30 cellular contexts compared by ENCODE assay signal in genomic region chr9:21385131-21385665, GRCh38. TPM values are rescaled to one million over a fixed set of nuclear protein-coding genes. Genes with fewer than 3 reads are reported as not detected.
DNase-seq lines count a peak whose midpoint lies in the region; ATAC-seq, FAIRE-seq and TF ChIP-seq lines count a peak whose summit lies in the region.
"Had no signal": no experiment of that assay in that cellular context is flagged by ENCODE, and none has a peak within 500 bp of the region (broad histone marks: within the 10 kb centered on the region; RNA-seq: fewer than 3 reads in every experiment).

Gene IFNA2, minus strand, starts transcription at chr9:21385398. Its CDS starts 69 bp downstream, at chr9:21385329.

- H2BK5ac ChIP-seq in H1 (ENCODE audit: low read depth, low read length) = no peak within 1 kb of the TSS

- H3K79me2 ChIP-seq in H1 (ENCODE audit: control insufficient read depth in 1 of 2, insufficient read depth in 2 of 2, low read length in 2 of 2) = no peaks in the 10 kb centered on the region
- no peaks in the 10 kb centered on the region for H3K79me2 ChIP-seq in PC-9 (ENCODE audit: low read depth)

- H2AK5ac ChIP-seq in H1 (ENCODE audit: low read depth, low read length) = no peak within 1 kb of the TSS

- no peak within 1 kb of the TSS for H3K18ac ChIP-seq in H1 (ENCODE audit: extremely low read depth, low read length)

- H3K27ac ChIP-seq in H1 (ENCODE audit: low read depth, low read length) = no peak within 1 kb of the TSS
- no peak within 1 kb of the TSS for H3K27ac ChIP-seq in PC-9
- H3K27ac ChIP-seq: cardiac muscle cell, foreskin keratinocyte, skin epidermis, WERI-Rb-1 had no signal

- H3K79me1 ChIP-seq in H1 (ENCODE audit: low read depth, low read length) = no peaks in the 10 kb centered on the region

- 81% methylated on average over 1 of the region's 1 CpG; no CpG with 5 or more reads in 1 of the 2 experiments for WGBS in H1 (ENCODE audit: extremely low coverage in 1 of 2, insufficient coverage in 1 of 2, insufficient read length in 1 of 2, insufficient replicate concordance in 2 of 2, low coverage in 1 of 2, low lambda C conversion rate in 2 of 2, missing lambda C conversion rate in 1 of 2), 2 experiments

- H3K14ac ChIP-seq in H1 (ENCODE audit: insufficient read length) = no peak within 1 kb of the TSS

- peak; percentile 15 for DNase-seq in GDM1 (lab: John Stamatoyannopoulos, UW)
- DNase-seq in NAMALWA (ENCODE audit: low spot score) = peak; percentile 30
- DNase-seq in H1 (ENCODE audit: low read depth in 1 of 2, low spot score in 2 of 2) = no peak
- no peak for DNase-seq in natural killer cell treated with Interleukin-12 subunit alpha and Interleukin-12 subunit beta and Interleukin-15 and Interleukin-18, amount 100 ng/mL, for 72 hours (ENCODE audit: low spot score)
- no peak for DNase-seq in chondrocyte (ENCODE audit: low spot score)
- DNase-seq in PC-9 = no peak
- DNase-seq: activated CD4-positive, alpha-beta T cell treated with anti-CD3 and anti-CD28 coated beads, Interleukin-2, amount 50 U/mL, for 4 hours; activated gamma-delta T cell treated with Interleukin-2 at 50 U/mL for 16 hours; activated T-cell treated with anti-CD3 and anti-CD28 coated beads for 4 hours; amniotic stem cell; CD4-positive, alpha-beta T cell; DMS153; foreskin keratinocyte; kidney; natural killer cell; NCI-H1105 treated with DMSO at 0.1 percent for 48 hours; NCI-H524; stimulated activated CD4-positive, alpha-beta T cell treated with anti-CD3 and anti-CD28 coated beads, Interleukin-2, amount 100 ng/mL, for 48 hours; T-cell; WERI-Rb-1 had no signal

- no peaks in the 10 kb centered on the region for H3K27me3 ChIP-seq in H1 (replicated peaks in 1 of 4; ENCODE audit: control insufficient read depth in 3 of 4, extremely low read depth in 1 of 4, insufficient read depth in 3 of 4, low read length in 3 of 4)
- no peaks in the 10 kb centered on the region for H3K27me3 ChIP-seq in PC-9 (ENCODE audit: insufficient read depth, low read depth)

- H2AFZ ChIP-seq in H1 (ENCODE audit: low read length) (peak within 1 kb of the TSS; percentile 50; the same call in 1 of the 2 replicates), PC-9 (no peak within 1 kb of the TSS)

- H3K23ac ChIP-seq in H1 (ENCODE audit: insufficient read length) = no peak within 1 kb of the TSS

- no peak within 1 kb of the TSS for H3K27ac Mint-ChIP-seq in natural killer cell treated with Interleukin-12 subunit alpha and Interleukin-12 subunit beta and Interleukin-15 and Interleukin-18, amount 100 ng/mL, for 72 hours
- no peak within 1 kb of the TSS for H3K27ac Mint-ChIP-seq in chondrocyte (ENCODE audit: unreplicated experiment)
- H3K27ac Mint-ChIP-seq: CD4-positive, alpha-beta T cell; natural killer cell; T-cell had no signal

- peak; percentile 33 for ATAC-seq in GM21717 (IDR thresholded peaks at IDR 0.05; ENCODE audit: unreplicated experiment)
- no peak for ATAC-seq in natural killer cell treated with Interleukin-12 subunit alpha and Interleukin-12 subunit beta and Interleukin-15 and Interleukin-18, amount 100 ng/mL, for 72 hours
- ATAC-seq in HG03025 (IDR thresholded peaks at IDR 0.05; ENCODE audit: low FRiP score, unreplicated experiment) = no peak
- ATAC-seq: foreskin keratinocyte, HCT116 had no signal

- no peaks in the 10 kb centered on the region for H3K9me3 Mint-ChIP-seq in natural killer cell treated with Interleukin-12 subunit alpha and Interleukin-12 subunit beta and Interleukin-15 and Interleukin-18, amount 100 ng/mL, for 72 hours
- peaks cover 5% of the 10 kb centered on the region for H3K9me3 Mint-ChIP-seq in chondrocyte (ENCODE audit: low read depth)
- H3K9me3 Mint-ChIP-seq: CD4-positive, alpha-beta T cell; natural killer cell; T-cell had no signal

- H3K4me3 Mint-ChIP-seq in natural killer cell treated with Interleukin-12 subunit alpha and Interleukin-12 subunit beta and Interleukin-15 and Interleukin-18, amount 100 ng/mL, for 72 hours = no peak within 1 kb of the TSS
- H3K4me3 Mint-ChIP-seq in chondrocyte (ENCODE audit: unreplicated experiment) = no peak within 1 kb of the TSS
- H3K4me3 Mint-ChIP-seq: CD4-positive, alpha-beta T cell; natural killer cell had no signal

- BruUV-seq in PC-9 (replicated peaks; lab: Mats Ljungman, UMichigan) = no TSS peak

- H3K4me3 ChIP-seq in H1 (ENCODE audit: extremely low read depth in 1 of 4, insufficient read depth in 2 of 4, low read depth in 3 of 4, low read length in 4 of 4) (no peak within 1 kb of the TSS), PC-9 (no peak within 1 kb of the TSS)
- H3K4me3 ChIP-seq: cardiac muscle cell, skin epidermis had no signal

- H2BK120ac ChIP-seq in H1 (replicated peaks; ENCODE audit: low read depth, low read length) = no peak within 1 kb of the TSS

- H4K8ac ChIP-seq in H1 (ENCODE audit: extremely low read depth, insufficient read depth, low read length) = no peak within 1 kb of the TSS

- H2BK20ac ChIP-seq in H1 (ENCODE audit: low read length) = no peak within 1 kb of the TSS

- no peak for TF ChIP-seq EP300 in H1 (IDR thresholded peaks at IDR 0.05; ENCODE audit: borderline replicate concordance in 1 of 2, low read depth in 2 of 2, low read length in 2 of 2)

- no peak within 1 kb of the TSS for H2BK12ac ChIP-seq in H1 (ENCODE audit: low read depth, low read length)

- H3K4me1 ChIP-seq in H1 (replicated peaks in 1 of 4; ENCODE audit: control insufficient read depth in 3 of 4, insufficient read depth in 4 of 4, low read length in 3 of 4) = peaks cover 3 to 9% (median 5%) of the 10 kb centered on the region in 4 experiments; a peak in 4 of 7 replicates
- peaks cover 6% of the 10 kb centered on the region; the same call in 1 of the 2 replicates for H3K4me1 ChIP-seq in PC-9 (replicated peaks; ENCODE audit: insufficient read depth)
- H3K4me1 ChIP-seq: foreskin keratinocyte had no signal

- TF ChIP-seq CTCF in H1 (IDR thresholded peaks at IDR 0.05; ENCODE audit: control extremely low read depth in 1 of 3, insufficient read depth in 1 of 3, low read depth in 1 of 3, low read length in 3 of 3) (no peak), chondrocyte (IDR thresholded peaks at IDR 0.05) (no peak), PC-9 (conservative IDR thresholded peaks at IDR 0.05) (no peak)

- no peak within 1 kb of the TSS for H3K9ac ChIP-seq in H1 (replicated peaks in 1 of 4; ENCODE audit: extremely low read depth in 1 of 4, low read depth in 3 of 4, low read length in 3 of 4)

- FAIRE-seq in H1 (lab: Jason Lieb, UNC) = no peak

- CTCF ChIA-PET in H1 (lab: Charles Lee; ENCODE audit: partially characterized antibody) (interaction anchor here (2.5 kb wide), 1 partner anchor 10 kb away, joined by 10 read pairs; no protein-coding TSS in a partner anchor), PC-9 (lab: Charles Lee) (no interaction called here)

- intact Hi-C loops in PC-9 (cut with micrococcal nuclease; ENCODE audit: unreplicated experiment) = no loop called here

- H3K23me2 ChIP-seq in H1 (ENCODE audit: low read depth, low read length) = no peaks in the 10 kb centered on the region

- no peak for TF ChIP-seq RAD21 in H1 (IDR thresholded peaks at IDR 0.05 in 1 of 2, conservative IDR thresholded peaks at IDR 0.05 in 1 of 2; ENCODE audit: low read depth in 2 of 2, low read length in 2 of 2)

- no peak within 1 kb of the TSS for H3K56ac ChIP-seq in H1 (replicated peaks; ENCODE audit: insufficient read length, low read depth, low read length)

- H4K91ac ChIP-seq in H1 (replicated peaks; ENCODE audit: insufficient read length, low read length) = no peak within 1 kb of the TSS

- H3K4me1 Mint-ChIP-seq in natural killer cell treated with Interleukin-12 subunit alpha and Interleukin-12 subunit beta and Interleukin-15 and Interleukin-18, amount 100 ng/mL, for 72 hours (ENCODE audit: low read depth in 2 of 2) = peaks cover 12 to 13% of the 10 kb centered on the region in 2 donors
- H3K4me1 Mint-ChIP-seq in chondrocyte (ENCODE audit: low read depth) = peaks cover 6% of the 10 kb centered on the region

- H3K4ac ChIP-seq in H1 (replicated peaks; ENCODE audit: insufficient read length, low read depth, low read length) = no peak within 1 kb of the TSS

- TF ChIP-seq POLR2A in H1 (IDR thresholded peaks at IDR 0.05; ENCODE audit: control extremely low read depth in 1 of 2, low read depth in 2 of 2, low read length in 2 of 2) = no peak

- H2BK15ac ChIP-seq in H1 (ENCODE audit: low read length) = no peak within 1 kb of the TSS

- H4K20me1 ChIP-seq in H1 (replicated peaks in 1 of 2; ENCODE audit: control insufficient read depth in 1 of 2, insufficient read depth in 2 of 2, low read length in 2 of 2) = no peaks in the 10 kb centered on the region
- no peaks in the 10 kb centered on the region for H4K20me1 ChIP-seq in PC-9 (ENCODE audit: insufficient read depth)

- H3K36me3 ChIP-seq in H1 (ENCODE audit: control insufficient read depth in 2 of 4, insufficient read depth in 4 of 4, low read length in 3 of 4) (no peaks in the 10 kb centered on the region), PC-9 (ENCODE audit: low read depth) (no peaks in the 10 kb centered on the region)
- H3K36me3 ChIP-seq: cardiac muscle cell, WERI-Rb-1 had no signal

- H3K9me2 ChIP-seq in PC-9 (ENCODE audit: insufficient read depth) = no peaks in the 10 kb centered on the region

- H3K27me3 Mint-ChIP-seq in natural killer cell treated with Interleukin-12 subunit alpha and Interleukin-12 subunit beta and Interleukin-15 and Interleukin-18, amount 100 ng/mL, for 72 hours = peaks cover 31 to 38% of the 10 kb centered on the region in 2 donors
- H3K27me3 Mint-ChIP-seq in chondrocyte (ENCODE audit: low read depth) = peaks cover 53% of the 10 kb centered on the region

- H3K9me3 ChIP-seq in H1 (ENCODE audit: insufficient read depth in 2 of 2, low read depth in 1 of 2, low read length in 1 of 2) = no peaks in the 10 kb centered on the region
- H3K9me3 ChIP-seq in PC-9 (ENCODE audit: insufficient read depth, low read depth) = no peaks in the 10 kb centered on the region

- no peaks in the 10 kb centered on the region for H3K36me3 Mint-ChIP-seq in natural killer cell treated with Interleukin-12 subunit alpha and Interleukin-12 subunit beta and Interleukin-15 and Interleukin-18, amount 100 ng/mL, for 72 hours
- no peaks in the 10 kb centered on the region for H3K36me3 Mint-ChIP-seq in chondrocyte (ENCODE audit: low read depth)
- H3K36me3 Mint-ChIP-seq: natural killer cell, T-cell had no signal

- H3K4me2 ChIP-seq in H1 (ENCODE audit: insufficient read depth in 1 of 2, low read depth in 2 of 2, low read length in 2 of 2) (no peak within 1 kb of the TSS), PC-9 (no peak within 1 kb of the TSS)

- H4K5ac ChIP-seq in H1 (ENCODE audit: insufficient read length, low read depth, low read length) = no peak within 1 kb of the TSS

- no peaks in the 10 kb centered on the region for H3F3A ChIP-seq in PC-9 (ENCODE audit: insufficient read depth, low read depth)

- POLR2A ChIA-PET in H1 (lab: Charles Lee; ENCODE audit: partially characterized antibody) = no interaction called here
- POLR2A ChIA-PET in PC-9 (lab: Charles Lee; ENCODE audit: unreplicated experiment) = no interaction called here

RNA-seq across cellular contexts. Expression of gene IFNA2, which starts in this region (rescaled TPM):
- not detected in 2 replicates for total RNA-seq in H1 (2021; fragmentation: NEBNext Ultra II Directional; extraction: Animal tissue kit (Norgen Biotek cat#: 25700))
- polyA plus RNA-seq in H1 (2011; rRNA removed) = not detected in 2 replicates
- polyA plus RNA-seq in H1 (2011; cell fraction: cytosol; rRNA removed) = not detected
- not detected for polyA plus RNA-seq in H1 (2011; cell fraction: nucleus; rRNA removed)
- polyA plus RNA-seq in H1 (2012, experiment 1 of 2) = not detected in 4 replicates
- polyA plus RNA-seq in H1 (2012, experiment 2 of 2) = not detected
- polyA plus RNA-seq in H1 (2013, experiment 1 of 2) = not detected
- polyA plus RNA-seq in H1 (2013, experiment 2 of 2) = not detected
- not detected in 2 replicates for polyA minus RNA-seq in H1 (2011; rRNA and poly(A)+ RNA removed)
- polyA minus RNA-seq in H1 (2011; cell fraction: cytosol; rRNA and poly(A)+ RNA removed) = not detected
- not detected for polyA minus RNA-seq in H1 (2011; cell fraction: nucleus; rRNA and poly(A)+ RNA removed)
- not detected for total RNA-seq in natural killer cell treated with Interleukin-12 subunit alpha and Interleukin-12 subunit beta and Interleukin-15 and Interleukin-18, amount 100 ng/mL, for 72 hours
- total RNA-seq in chondrocyte (not detected in 3 replicates), PC-9 (2021) (not detected in 2 replicates)
- total RNA-seq: A673; cardiac muscle cell; CD4-positive, alpha-beta T cell; epithelial cell of proximal tubule; foreskin keratinocyte; kidney; lung microvascular endothelial cell; natural killer cell; posterior vena cava; T-cell; urinary bladder had no signal
- polyA plus RNA-seq: cardiac muscle cell, foreskin keratinocyte, urinary bladder had no signal

Comparison
In these comparisons a context has a peak if more than half of its experiments do, and no peak if none do; other contexts are left out.
1. DNase-seq: peak in GDM1 (single experiment) and NAMALWA (single experiment); none in H1 (0 of 2), natural killer cell treated with Interleukin-12 subunit alpha and Interleukin-12 subunit beta and Interleukin-15 and Interleukin-18, amount 100 ng/mL, for 72 hours (single experiment), chondrocyte (single experiment) and PC-9 (0 of 2).